In the genomic region with DNA sequence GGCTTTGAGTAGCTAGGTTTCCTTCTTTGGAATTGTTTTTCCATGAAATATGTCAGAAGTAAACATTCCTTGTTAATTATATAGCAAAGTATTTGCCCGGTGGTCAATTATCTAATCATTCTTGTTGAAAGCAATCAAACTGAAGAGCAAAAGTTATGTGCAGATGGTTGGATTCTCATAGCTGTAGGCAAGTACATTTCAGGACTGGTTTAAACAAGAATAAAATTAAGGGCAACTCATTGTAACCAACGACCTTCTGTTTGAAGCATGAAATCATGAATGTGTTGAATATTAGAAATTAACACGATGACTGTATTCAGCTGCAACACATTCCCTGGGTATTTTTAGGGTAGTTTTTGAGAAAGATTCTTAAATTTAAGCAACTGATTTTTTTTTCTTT, we compare ENCODE assay signal across 21 cellular contexts.
DNase-seq lines count a peak whose midpoint lies in the region; ATAC-seq, FAIRE-seq and TF ChIP-seq lines count a peak whose summit lies in the region.
"Had no signal": no experiment of that assay in that cellular context is flagged by ENCODE, and none has a peak within 500 bp of the region (broad histone marks: within the 10 kb centered on the region; RNA-seq: fewer than 3 reads in every experiment).

No MANE protein-coding gene starts in this region.

- ATAC-seq in GM18867 (IDR thresholded peaks at IDR 0.05; ENCODE audit: unreplicated experiment): no peak

- DNase-seq in AG10803 (ENCODE audit: low read depth) (peak; percentile 6), NCI-H69 (lab: John Stamatoyannopoulos, UW) (peak; percentile 45), fibroblast of peridontal ligament (ENCODE audit: extremely low read depth) (peak; percentile 47), D721Med (ENCODE audit: insufficient read length, low spot score) (no peak), NCI-H1105 (lab: John Stamatoyannopoulos, UW) (no peak)
- DNase-seq: AML-193; BE2C; CD4-positive, alpha-beta T cell; CD8-positive, alpha-beta memory T cell; DMS153; DND-41; EL; GF-D8; GOT3; HFFc6 had no signal

- TF ChIP-seq CTCF in AG10803 (conservative IDR thresholded peaks at IDR 0.05; ENCODE audit: low read length): no peak
- no peak for TF ChIP-seq CTCF in D721Med (IDR thresholded peaks at IDR 0.05; ENCODE audit: insufficient read depth, missing control alignments)

- no peak overlapping the region for H3K4me3 ChIP-seq in AG10803 (ENCODE audit: low read length)
- H3K4me3 ChIP-seq: BLaER1 treated with 17β-estradiol and CSF1 and Interleukin-3, amounts not matched to agents 10 nM and 100 nM; HAP-1 had no signal

- FAIRE-seq in D721Med (lab: Jason Lieb, UNC): no peak
- FAIRE-seq: GM12891, GM18507, H54 had no signal

Comparison
In these comparisons a context has a peak if more than half of its experiments do, and no peak if none do; other contexts are left out.
1. DNase-seq: peak in AG10803 (single experiment), NCI-H69 (single experiment) and fibroblast of peridontal ligament (single experiment); none in D721Med (single experiment) and NCI-H1105 (single experiment).